1 cellular context compared by ENCODE assay signal in the genomic region with DNA sequence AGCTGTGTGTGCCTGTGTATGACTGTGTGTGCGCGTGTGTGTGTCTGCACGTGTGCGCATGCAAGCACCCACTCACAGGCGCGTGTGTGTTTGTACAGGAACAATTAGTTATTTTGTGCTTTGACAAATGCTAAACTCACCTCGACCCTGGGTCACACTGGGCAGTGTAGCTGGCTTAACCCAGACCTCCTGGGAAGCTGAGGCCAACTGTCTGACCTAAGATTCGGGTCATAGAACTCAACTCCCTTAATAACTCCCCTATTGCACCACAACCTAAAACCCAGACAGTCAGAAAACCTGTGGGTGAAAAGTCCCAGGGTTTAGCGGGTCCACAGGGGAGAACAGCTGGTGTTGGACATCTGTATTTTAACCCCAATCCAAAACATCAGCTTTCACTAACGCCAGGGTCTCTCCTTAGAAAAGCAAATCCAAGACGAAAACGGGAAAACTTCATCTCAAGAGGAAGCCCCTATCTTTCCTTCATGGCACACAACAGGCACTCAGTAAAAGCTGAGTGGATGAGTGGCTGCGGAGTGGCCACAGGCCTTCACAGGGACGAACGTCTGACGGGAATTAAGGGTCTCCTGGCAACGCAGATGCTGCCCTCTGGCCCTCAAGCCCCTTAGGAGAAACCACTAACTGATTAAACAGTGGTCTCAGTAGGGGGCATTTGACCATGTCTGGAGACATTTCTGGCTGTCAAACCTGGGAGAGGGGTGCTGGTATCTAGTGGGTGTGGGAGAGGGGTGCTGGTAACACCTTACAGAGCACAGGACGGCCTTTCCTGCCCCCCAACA.
TF ChIP-seq lines count a peak whose summit lies in the region.

No MANE protein-coding gene starts in this region.

TF ChIP-seq in IMR-90, 13 proteins besides CTCF, POLR2A, EP300 and RAD21:
- TF ChIP-seq NFE2L2 (IDR thresholded peaks at IDR 0.05; ENCODE audit: low read depth, low read length) = no peak
- no peak for TF ChIP-seq MAZ (IDR thresholded peaks at IDR 0.05; ENCODE audit: borderline replicate concordance, low read depth, low read length)
- TF ChIP-seq FOS (IDR thresholded peaks at IDR 0.05; ENCODE audit: low read depth, low read length) = no peak
